15 cellular contexts compared by ENCODE assay signal in the genomic region with DNA sequence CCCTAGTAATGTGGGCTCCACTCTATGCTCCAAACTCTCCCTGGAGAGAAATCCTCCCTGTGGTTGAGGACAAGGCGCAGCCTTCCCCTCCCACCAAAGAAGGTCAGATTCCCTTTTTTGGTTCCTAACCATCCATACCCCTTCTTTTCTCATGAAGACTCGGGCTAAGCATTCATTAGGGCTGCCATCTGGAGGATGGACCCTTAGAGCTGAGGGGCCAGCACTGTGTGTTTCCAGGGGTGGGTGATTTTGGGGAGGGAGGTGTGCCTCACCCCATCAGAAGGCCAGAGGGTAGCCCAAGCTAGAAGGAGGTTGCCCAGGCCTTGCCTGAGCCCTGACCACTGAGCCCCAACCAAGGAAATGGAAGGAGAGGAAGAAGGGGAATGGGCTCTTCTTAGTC. TPM values are rescaled to one million over a fixed set of nuclear protein-coding genes. Genes with fewer than 3 reads are reported as not detected.
"Had no signal": no experiment of that assay in that cellular context is flagged by ENCODE, and none has a peak within 500 bp of the region (broad histone marks: within the 10 kb centered on the region; RNA-seq: fewer than 3 reads in every experiment).

No MANE protein-coding gene starts in this region.

- ATAC-seq: activated CD8-positive, alpha-beta T cell treated with anti-CD3 and anti-CD28 coated beads, Interleukin-2, amount 10 ng/mL, durations not matched to agents 7 days and 5 days; upper lobe of right lung had no signal

- H3K9me3 ChIP-seq: esophagus squamous epithelium, upper lobe of right lung had no signal

- H3K27me3 ChIP-seq: esophagus squamous epithelium, upper lobe of right lung had no signal

- H3K36me3 ChIP-seq: upper lobe of right lung had no signal

- H3K4me3 Mint-ChIP-seq: activated B cell treated with CpG ODN at 0.5 μM for 24 hours; activated CD8-positive, alpha-beta T cell treated with anti-CD3 and anti-CD28 coated beads, Interleukin-2, amount 10 ng/mL, durations not matched to agents 7 days and 5 days; activated naive CD8-positive, alpha-beta T cell treated with anti-CD3 and anti-CD28 coated beads, Interleukin-2, amount 10 ng/mL, durations not matched to agents 7 days and 5 days; activated T-helper 1 cell treated with anti-CD3 and anti-CD28 coated beads, Interleukin-12 subunit alpha, Interleukin-12 subunit beta, Interleukin-2, Interleukin-4 antibody, amounts not matched to agents 30 ng/mL and 10 ng/mL and 1 ng/mL, durations not matched to agents 14 hours and 24 hours and 36 hours; nephron; stimulated activated naive CD8-positive, alpha-beta T cell treated with anti-CD3 and anti-CD28 coated beads, Interleukin-15, Interleukin-2, amounts not matched to agents 100 ng/mL and 50 ng/mL, for 24 hours; T-helper 2 cell treated with Interferon-gamma antibody and Interleukin-4, amounts not matched to agents 5 μg/mL and 100 μg/mL, for 36 hours had no signal

- H3K9me3 Mint-ChIP-seq: activated B cell treated with CpG ODN at 0.5 μM for 24 hours; activated naive CD8-positive, alpha-beta T cell treated with anti-CD3 and anti-CD28 coated beads, Interleukin-2, amount 10 ng/mL, durations not matched to agents 7 days and 5 days; activated T-helper 1 cell treated with anti-CD3 and anti-CD28 coated beads, Interleukin-12 subunit alpha, Interleukin-12 subunit beta, Interleukin-2, Interleukin-4 antibody, amounts not matched to agents 30 ng/mL and 10 ng/mL and 1 ng/mL, durations not matched to agents 14 hours and 24 hours and 36 hours; T-helper 2 cell treated with Interferon-gamma antibody and Interleukin-4, amounts not matched to agents 5 μg/mL and 100 μg/mL, for 36 hours had no signal

- H3K4me3 ChIP-seq: esophagus squamous epithelium, upper lobe of right lung had no signal

- H3K4me1 Mint-ChIP-seq: activated B cell treated with CpG ODN at 0.5 μM for 24 hours; activated naive CD8-positive, alpha-beta T cell treated with anti-CD3 and anti-CD28 coated beads, Interleukin-2, amount 10 ng/mL, durations not matched to agents 7 days and 5 days had no signal

- H3K27ac Mint-ChIP-seq: activated B cell treated with CpG ODN at 0.5 μM for 24 hours; activated CD8-positive, alpha-beta T cell treated with anti-CD3 and anti-CD28 coated beads, Interleukin-2, amount 10 ng/mL, durations not matched to agents 7 days and 5 days; activated naive CD8-positive, alpha-beta T cell treated with anti-CD3 and anti-CD28 coated beads, Interleukin-2, amount 10 ng/mL, durations not matched to agents 7 days and 5 days; activated T-helper 1 cell treated with anti-CD3 and anti-CD28 coated beads, Interleukin-12 subunit alpha, Interleukin-12 subunit beta, Interleukin-2, Interleukin-4 antibody, amounts not matched to agents 30 ng/mL and 10 ng/mL and 1 ng/mL, durations not matched to agents 14 hours and 24 hours and 36 hours; progenitor cell of endocrine pancreas; stimulated activated naive CD8-positive, alpha-beta T cell treated with anti-CD3 and anti-CD28 coated beads, Interleukin-15, Interleukin-2, amounts not matched to agents 100 ng/mL and 50 ng/mL, for 24 hours; T-helper 2 cell treated with Interferon-gamma antibody and Interleukin-4, amounts not matched to agents 5 μg/mL and 100 μg/mL, for 36 hours had no signal

- H3K27ac ChIP-seq: upper lobe of right lung had no signal

- DNase-seq: activated B cell treated with CpG ODN at 0.5 μM for 24 hours; activated CD4-positive, alpha-beta T cell treated with anti-CD3 and anti-CD28 coated beads for 48 hours; activated CD8-positive, alpha-beta T cell treated with anti-CD3 and anti-CD28 coated beads, Interleukin-2, amount 10 ng/mL, durations not matched to agents 7 days and 5 days; activated naive CD4-positive, alpha-beta T cell; activated naive CD8-positive, alpha-beta T cell treated with anti-CD3 and anti-CD28 coated beads, Interleukin-2, amount 10 ng/mL, durations not matched to agents 7 days and 5 days; esophagus squamous epithelium; hypothalamus; kidney glomerular epithelial cell; right cardiac atrium; upper lobe of right lung had no signal

- H3K36me3 Mint-ChIP-seq: activated naive CD8-positive, alpha-beta T cell treated with anti-CD3 and anti-CD28 coated beads, Interleukin-2, amount 10 ng/mL, durations not matched to agents 7 days and 5 days had no signal

RNA-seq across cellular contexts. Expression of a gene that starts 36.8 kb away (rescaled TPM):
- total RNA-seq: activated CD8-positive, alpha-beta T cell treated with anti-CD3 and anti-CD28 coated beads, Interleukin-2, amount 10 ng/mL, durations not matched to agents 7 days and 5 days; activated T-helper 1 cell treated with anti-CD3 and anti-CD28 coated beads, Interleukin-12 subunit alpha, Interleukin-12 subunit beta, Interleukin-2, Interleukin-4 antibody, amounts not matched to agents 30 ng/mL and 10 ng/mL and 1 ng/mL, durations not matched to agents 14 hours and 24 hours and 36 hours had no signal
